ENCODE assay signal across 4 cellular contexts in genomic region chrY:24639053-24639452, GRCh38. TPM values are rescaled to one million over a fixed set of nuclear protein-coding genes. Genes with fewer than 3 reads are reported as not detected.
"Had no signal": no experiment of that assay in that cellular context is flagged by ENCODE, and none has a peak within 500 bp of the region (broad histone marks: within the 10 kb centered on the region; RNA-seq: fewer than 3 reads in every experiment).

No MANE protein-coding gene starts in this region.

RNA-seq across cellular contexts. Expression of gene BPY2B, which starts 21.2 kb away (rescaled TPM):
- total RNA-seq: LHCN-M2, M059J, MCF 10A, NCI-H460 had no signal
